In genomic region chr13:21613791-21614190, GRCh38 we compare ENCODE assay signal across 1 cellular context.
TF ChIP-seq lines count a peak whose summit lies in the region.

No MANE protein-coding gene starts in this region.

TF ChIP-seq in SK-N-SH, 30 proteins besides CTCF, POLR2A, EP300 and RAD21 (continued from another document):
- TF ChIP-seq REST (IDR thresholded peaks at IDR 0.05; ENCODE audit: low read depth, low read length) (no peak), RXRA (IDR thresholded peaks at IDR 0.05; ENCODE audit: borderline replicate concordance, low read depth) (no peak), GABPA (IDR thresholded peaks at IDR 0.05; ENCODE audit: low read depth) (no peak), NFIC (IDR thresholded peaks at IDR 0.05; ENCODE audit: borderline replicate concordance) (no peak), SMC3 (IDR thresholded peaks at IDR 0.05; ENCODE audit: low read depth, low read length) (no peak), FOXM1 (IDR thresholded peaks at IDR 0.05; ENCODE audit: low read depth) (no peak), RFX5 (IDR thresholded peaks at IDR 0.05; ENCODE audit: low read length) (no peak), MXI1 (IDR thresholded peaks at IDR 0.05; ENCODE audit: low read depth, low read length) (no peak)
